Comparison of ENCODE assay signal across 25 cellular contexts in the genomic region with DNA sequence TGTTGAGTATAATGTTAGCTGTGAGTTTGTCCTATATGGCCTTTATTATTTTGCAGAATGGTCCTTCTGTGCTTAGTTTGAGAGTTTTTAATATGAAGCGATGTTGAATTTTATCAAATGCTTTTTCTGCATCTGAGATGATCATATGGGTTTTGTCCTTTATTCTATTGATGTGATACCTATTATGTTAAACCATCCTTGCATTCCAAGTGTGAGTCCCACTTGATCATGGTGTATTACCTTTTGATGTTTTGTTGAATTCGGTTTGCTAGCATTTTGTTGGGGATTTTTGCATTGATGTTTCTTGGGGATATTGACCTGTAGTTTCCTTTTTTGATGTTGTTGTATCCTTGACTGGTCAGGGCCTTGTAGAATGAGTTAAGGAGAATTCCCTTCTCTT.
"Had no signal": no experiment of that assay in that cellular context is flagged by ENCODE, and none has a peak within 500 bp of the region (broad histone marks: within the 10 kb centered on the region; RNA-seq: fewer than 3 reads in every experiment).

No MANE protein-coding gene starts in this region.

- H3K4me3 Mint-ChIP-seq: memory B cell; natural killer cell treated with Interleukin-12 subunit alpha and Interleukin-12 subunit beta and Interleukin-15 and Interleukin-18, amount 100 ng/mL, for 72 hours had no signal

- H3K27ac ChIP-seq: dorsolateral prefrontal cortex, epithelial cell of prostate, esophagus squamous epithelium, foreskin keratinocyte, hepatocyte, left ventricle myocardium inferior, lower lobe of right lung, pancreas, stomach, thoracic aorta, transverse colon had no signal

- H3K4me3 ChIP-seq: dorsolateral prefrontal cortex, esophagus squamous epithelium, hepatocyte, left ventricle myocardium inferior, lower lobe of right lung, pancreas, stomach, thoracic aorta, transverse colon had no signal

- H3K27me3 ChIP-seq: dorsolateral prefrontal cortex, esophagus squamous epithelium, foreskin keratinocyte, hepatocyte, pancreas, stomach, transverse colon had no signal

- H3K27me3 Mint-ChIP-seq: memory B cell; natural killer cell treated with Interleukin-12 subunit alpha and Interleukin-12 subunit beta and Interleukin-15 and Interleukin-18, amount 100 ng/mL, for 72 hours; progenitor cell of endocrine pancreas had no signal

- H3K4me2 ChIP-seq: hepatocyte had no signal

- H2AFZ ChIP-seq: hepatocyte had no signal

- DNase-seq: cortex of kidney; dorsolateral prefrontal cortex; effector CD8-positive, alpha-beta T cell; esophagus squamous epithelium; head of caudate nucleus; kidney; left cardiac atrium; left ventricle myocardium inferior; lower lobe of right lung; midbrain; occipital lobe; pancreas; right cardiac atrium; small intestine; stimulated activated CD4-positive, alpha-beta T cell treated with anti-CD3 and anti-CD28 coated beads, Interleukin-12 subunit alpha, Interleukin-12 subunit beta, amount 100 ng/mL, for 4 hours; stomach; substantia nigra; transverse colon had no signal

- ATAC-seq: foreskin keratinocyte; left cardiac atrium; lower lobe of right lung; natural killer cell treated with Interleukin-12 subunit alpha and Interleukin-12 subunit beta and Interleukin-15 and Interleukin-18, amount 100 ng/mL, for 72 hours; pancreas; right cardiac atrium had no signal

- H3K4me1 ChIP-seq: foreskin keratinocyte, lower lobe of right lung, pancreas had no signal

- H3K9me3 ChIP-seq: pancreas had no signal

- H3K27ac Mint-ChIP-seq: memory B cell; natural killer cell treated with Interleukin-12 subunit alpha and Interleukin-12 subunit beta and Interleukin-15 and Interleukin-18, amount 100 ng/mL, for 72 hours; progenitor cell of endocrine pancreas had no signal

- H3K36me3 ChIP-seq: lower lobe of right lung, pancreas, thoracic aorta had no signal
